In genomic region chr7:143836088-143836487, GRCh38 we compare ENCODE assay signal across 8 cellular contexts.
DNase-seq lines count a peak whose midpoint lies in the region; ATAC-seq, FAIRE-seq and TF ChIP-seq lines count a peak whose summit lies in the region.
"Not testable (repeated sequence)": the region's sequence is repeated elsewhere in the genome, so short reads cannot be mapped to it uniquely, and the experiment has no call there.

No MANE protein-coding gene starts in this region.

- TF ChIP-seq CTCF in DND-41 (IDR thresholded peaks at IDR 0.05; ENCODE audit: borderline replicate concordance, extremely low read depth, low read length, poor library complexity, severe bottlenecking); PC-3 (conservative IDR thresholded peaks at IDR 0.05; ENCODE audit: low read depth, low read length); smooth muscle cell (IDR thresholded peaks at IDR 0.05; ENCODE audit: borderline replicate concordance, insufficient read depth, poor library complexity, severe bottlenecking): not testable (repeated sequence)

- FAIRE-seq in H54 (lab: Jason Lieb, UNC) = peak; percentile 92

- not testable (repeated sequence) for H3K4me2 ChIP-seq in DND-41 (ENCODE audit: insufficient read depth, low read length); PC-3 (ENCODE audit: low read length); smooth muscle cell

- H3K27me3 ChIP-seq in DND-41 (ENCODE audit: insufficient read depth, low read length, poor library complexity); PC-3 (ENCODE audit: low read length); smooth muscle cell (ENCODE audit: low read depth): not testable (repeated sequence)

- H3K36me3 Mint-ChIP-seq in activated naive CD8-positive, alpha-beta T cell; immature natural killer cell: not testable (repeated sequence)

- H3K27me3 Mint-ChIP-seq in activated naive CD8-positive, alpha-beta T cell; immature natural killer cell (ENCODE audit: low read depth in 3 of 3): not testable (repeated sequence)

- BruUV-seq in PC-3 (replicated peaks; lab: Mats Ljungman, UMichigan) = TSS peak; percentile 85

- H3K27ac ChIP-seq in DND-41 (ENCODE audit: low read length); PC-3 (ENCODE audit: low read length): not testable (repeated sequence)
- peak overlapping the region; percentile 78 for H3K27ac ChIP-seq in smooth muscle cell (ENCODE audit: low read depth)

- POLR2A ChIA-PET in PC-3 (lab: Charles Lee; ENCODE audit: unreplicated experiment) = not testable (repeated sequence)

- not testable (repeated sequence) for H3K36me3 ChIP-seq in DND-41 (ENCODE audit: insufficient read depth, low read length); PC-3 (ENCODE audit: low read depth, low read length); smooth muscle cell (ENCODE audit: low read depth)

- not testable (repeated sequence) for H3K4me1 ChIP-seq in DND-41 (ENCODE audit: insufficient read depth, low read length); PC-3 (ENCODE audit: insufficient read depth, low read length); smooth muscle cell (ENCODE audit: low read depth)

- intact Hi-C loops in PC-3 (cut with micrococcal nuclease) = not testable (repeated sequence)

- H3K79me2 ChIP-seq in DND-41 (ENCODE audit: insufficient read depth, low read length); PC-3 (ENCODE audit: low read length); smooth muscle cell (ENCODE audit: low read depth): not testable (repeated sequence)

- not testable (repeated sequence) for H4K20me1 ChIP-seq in DND-41 (ENCODE audit: insufficient read depth, low read length); PC-3 (ENCODE audit: low read length); smooth muscle cell (ENCODE audit: low read depth)

- H3K9ac ChIP-seq in DND-41 (ENCODE audit: low read depth, low read length); PC-3 (ENCODE audit: low read length); smooth muscle cell (ENCODE audit: low read depth): not testable (repeated sequence)

- not testable (repeated sequence) for H3K9me3 Mint-ChIP-seq in activated naive CD8-positive, alpha-beta T cell (ENCODE audit: low read depth); immature natural killer cell

- H3K4me3 ChIP-seq in DND-41 (ENCODE audit: low read depth in 1 of 2, low read length in 2 of 2); PC-3 (ENCODE audit: low read length); smooth muscle cell: not testable (repeated sequence)

- H3K4me1 Mint-ChIP-seq in activated naive CD8-positive, alpha-beta T cell (ENCODE audit: low read depth); immature natural killer cell: not testable (repeated sequence)

- not testable (repeated sequence) for H3F3A ChIP-seq in PC-3 (ENCODE audit: low read length, unreplicated experiment); smooth muscle cell (ENCODE audit: low read depth)

- CTCF ChIA-PET in PC-3 (lab: Charles Lee) = not testable (repeated sequence)

- WGBS in smooth muscle cell (ENCODE audit: low lambda C conversion rate) = no CpG with 5 or more reads among the region's 17 CpGs

- not testable (repeated sequence) for H3K4me3 Mint-ChIP-seq in activated naive CD8-positive, alpha-beta T cell
- peak overlapping the region in 3 of 5 donors; percentile 82 to 84 (median 83) for H3K4me3 Mint-ChIP-seq in immature natural killer cell

- not testable (repeated sequence) for H3K9me3 ChIP-seq in DND-41 (ENCODE audit: insufficient read depth, low read length, severe bottlenecking); PC-3 (ENCODE audit: low read length); smooth muscle cell (replicated peaks; ENCODE audit: low read depth)

- H3K9me2 ChIP-seq in PC-3 (replicated peaks; ENCODE audit: low read length) = not testable (repeated sequence)

- H2AFZ ChIP-seq in DND-41 (ENCODE audit: low read depth, low read length); PC-3 (ENCODE audit: low read length); smooth muscle cell (ENCODE audit: low read depth): not testable (repeated sequence)

- DNase-seq in DND-41; H54 (ENCODE audit: insufficient read length, low spot score); PC-3; immature natural killer cell; smooth muscle cell (lab: John Stamatoyannopoulos, UW; ENCODE audit: unreplicated experiment): not testable (repeated sequence)

- ATAC-seq in DND-41 (ENCODE audit: insufficient read depth, low read depth) (peak; percentile 20), GM19351 (IDR thresholded peaks at IDR 0.05; ENCODE audit: unreplicated experiment) (peak; percentile 28), HG03095 (IDR thresholded peaks at IDR 0.05; ENCODE audit: unreplicated experiment) (peak; percentile 32), PC-3 (peak; percentile 25)

- TF ChIP-seq POLR2A in H54 (IDR thresholded peaks at IDR 0.05; ENCODE audit: low read depth, low read length) = not testable (repeated sequence)

- peak overlapping the region; percentile 76 for H3K27ac Mint-ChIP-seq in activated naive CD8-positive, alpha-beta T cell
- peak overlapping the region in 4 of 6 donors; percentile 57 to 91 (median 84) for H3K27ac Mint-ChIP-seq in immature natural killer cell
